Comparison of ENCODE assay signal across 8 cellular contexts in genomic region chr4:156972370-156972980, GRCh38. TPM values are rescaled to one million over a fixed set of nuclear protein-coding genes. Genes with fewer than 3 reads are reported as not detected.
A peak's percentile ranks its signal among the peaks of the same experiment; 100 is the strongest.
DNase-seq lines count a peak whose midpoint lies in the region; ATAC-seq and TF ChIP-seq lines count a peak whose summit lies in the region.

No MANE protein-coding gene starts in this region.

- no peaks in the 10 kb centered on the region for H3K9me3 ChIP-seq in esophagus muscularis mucosa
- no peaks in the 10 kb centered on the region for H3K9me3 ChIP-seq in CD4-positive, alpha-beta T cell (ENCODE audit: control insufficient read depth, low read length)

- H3K27me3 Mint-ChIP-seq in neural crest cell (ENCODE audit: low read depth) = no peaks in the 10 kb centered on the region
- peaks cover 66% of the 10 kb centered on the region for H3K27me3 Mint-ChIP-seq in CD4-positive, alpha-beta T cell
- peaks cover 55% of the 10 kb centered on the region for H3K27me3 Mint-ChIP-seq in activated CD4-positive, alpha-beta T cell treated with anti-CD3 and anti-CD28 coated beads for 36 hours

- H3K4me3 Mint-ChIP-seq in neural crest cell = peak overlapping the region; percentile 84
- no peak overlapping the region for H3K4me3 Mint-ChIP-seq in CD4-positive, alpha-beta T cell
- no peak overlapping the region for H3K4me3 Mint-ChIP-seq in activated CD4-positive, alpha-beta T cell treated with anti-CD3 and anti-CD28 coated beads for 36 hours

- H3K27ac Mint-ChIP-seq in neural crest cell (ENCODE audit: unreplicated experiment) = no peak overlapping the region
- no peak overlapping the region for H3K27ac Mint-ChIP-seq in CD4-positive, alpha-beta T cell
- H3K27ac Mint-ChIP-seq in activated CD4-positive, alpha-beta T cell treated with anti-CD3 and anti-CD28 coated beads for 36 hours = no peak overlapping the region

- H3K27me3 ChIP-seq in esophagus muscularis mucosa = no peaks in the 10 kb centered on the region
- H3K27me3 ChIP-seq in CD4-positive, alpha-beta T cell (ENCODE audit: control insufficient read depth, insufficient read depth, low read length) = peaks cover 40% of the 10 kb centered on the region

- no peaks in the 10 kb centered on the region for H3K36me3 Mint-ChIP-seq in neural crest cell (ENCODE audit: low read depth)
- no peaks in the 10 kb centered on the region for H3K36me3 Mint-ChIP-seq in CD4-positive, alpha-beta T cell (ENCODE audit: low read depth)
- H3K36me3 Mint-ChIP-seq in activated CD4-positive, alpha-beta T cell treated with anti-CD3 and anti-CD28 coated beads for 36 hours (ENCODE audit: low read depth) = no peaks in the 10 kb centered on the region

- intact Hi-C loops in esophagus muscularis mucosa (cut with DNase I) = loop anchor here (5.0 kb wide), 2 partner anchors 75 to 380 kb away; no protein-coding TSS in a partner anchor
- intact Hi-C loops in CD4-positive, alpha-beta T cell (cut with DNase I, micrococcal nuclease) = no loop called here
- intact Hi-C loops in activated CD4-positive, alpha-beta T cell treated with anti-CD3 and anti-CD28 coated beads for 36 hours (cut with DNase I, micrococcal nuclease) = no loop called here

- H3K9me3 Mint-ChIP-seq in neural crest cell = no peaks in the 10 kb centered on the region
- H3K9me3 Mint-ChIP-seq in CD4-positive, alpha-beta T cell = peaks cover 3% of the 10 kb centered on the region
- H3K9me3 Mint-ChIP-seq in activated CD4-positive, alpha-beta T cell treated with anti-CD3 and anti-CD28 coated beads for 36 hours (ENCODE audit: low read depth) = peaks cover 4% of the 10 kb centered on the region

- in situ Hi-C loops in ACHN (cut with HindIII; ENCODE audit: low pct_ligation_motif_present, low pct_unique_long_range_greater_than_20kb, low sequenced_read_pairs) = no loop called here

- TF ChIP-seq CTCF in esophagus muscularis mucosa (IDR thresholded peaks at IDR 0.05) (no peak), neural crest cell (conservative IDR thresholded peaks at IDR 0.05) (no peak)
- TF ChIP-seq CTCF in CD4-positive, alpha-beta T cell (IDR thresholded peaks at IDR 0.05) = no peak

- CTCF ChIA-PET in CD4-positive, alpha-beta T cell (lab: Charles Lee) = no interaction called here
- CTCF ChIA-PET in activated CD4-positive, alpha-beta T cell treated with anti-CD3 and anti-CD28 coated beads for 36 hours (lab: Charles Lee) = no interaction called here

- peaks cover 22 to 44% (median 38%) of the 10 kb centered on the region in 4 donors for H3K4me1 ChIP-seq in esophagus muscularis mucosa

- no peaks in the 10 kb centered on the region for H3K36me3 ChIP-seq in esophagus muscularis mucosa

- POLR2A ChIA-PET in CD4-positive, alpha-beta T cell (lab: Charles Lee) = no interaction called here
- POLR2A ChIA-PET in activated CD4-positive, alpha-beta T cell treated with anti-CD3 and anti-CD28 coated beads for 36 hours (lab: Charles Lee) = no interaction called here

- no peak for ATAC-seq in CD4-positive, alpha-beta T cell (ENCODE audit: poor library complexity)
- ATAC-seq in activated CD4-positive, alpha-beta T cell treated with anti-CD3 and anti-CD28 coated beads for 36 hours = no peak

- peaks cover 82% of the 10 kb centered on the region for H3K4me1 Mint-ChIP-seq in neural crest cell
- H3K4me1 Mint-ChIP-seq in CD4-positive, alpha-beta T cell (ENCODE audit: low read depth) = peaks cover 12% of the 10 kb centered on the region
- peaks cover 6% of the 10 kb centered on the region for H3K4me1 Mint-ChIP-seq in activated CD4-positive, alpha-beta T cell treated with anti-CD3 and anti-CD28 coated beads for 36 hours

- TF ChIP-seq POLR2A in esophagus muscularis mucosa (IDR thresholded peaks at IDR 0.05; ENCODE audit: low read depth) = no peak

- TF ChIP-seq EP300 in esophagus muscularis mucosa (IDR thresholded peaks at IDR 0.05) = no peak

- peak overlapping the region; percentile 94 to 98 (median 96) for H3K27ac ChIP-seq in esophagus muscularis mucosa (replicated peaks in 1 of 4)
- no peak overlapping the region for H3K27ac ChIP-seq in CD4-positive, alpha-beta T cell (ENCODE audit: low read depth, low read length)

- 17% methylated on average over 8 of the region's 8 CpGs for WGBS in esophagus muscularis mucosa

- peak overlapping the region; percentile 85 to 92 (median 88) for H3K4me3 ChIP-seq in esophagus muscularis mucosa

- DNase-seq in ACHN = peak; percentile 48
- no peak for DNase-seq in esophagus muscularis mucosa (ENCODE audit: extremely low spot score)
- DNase-seq in neural crest cell (ENCODE audit: low read depth, low spot score) = no peak
- DNase-seq in CD4-positive, alpha-beta T cell = no peak
- no peak for DNase-seq in hepatic stellate cell (ENCODE audit: low spot score)
- DNase-seq in activated CD4-positive, alpha-beta T cell treated with anti-CD3 and anti-CD28 coated beads for 36 hours = no peak
- DNase-seq in AG20443 (ENCODE audit: low spot score) = no peak

TF ChIP-seq in PFSK-1, 5 proteins besides CTCF, POLR2A, EP300 and RAD21:
- no peak for TF ChIP-seq SIN3A (IDR thresholded peaks at IDR 0.05; ENCODE audit: borderline replicate concordance, insufficient read depth, low read length)
- TF ChIP-seq FOXP2 (optimal IDR thresholded peaks at IDR 0.05; ENCODE audit: borderline replicate concordance, extremely low read depth, extremely low read length, insufficient read depth) = no peak
- 0 out of 2 replicates have a peak, but pooled peaks have one; percentile 38 for TF ChIP-seq TAF1 (IDR thresholded peaks at IDR 0.05; ENCODE audit: borderline replicate concordance, insufficient read depth, low read length)
- TF ChIP-seq, protein P1, sequence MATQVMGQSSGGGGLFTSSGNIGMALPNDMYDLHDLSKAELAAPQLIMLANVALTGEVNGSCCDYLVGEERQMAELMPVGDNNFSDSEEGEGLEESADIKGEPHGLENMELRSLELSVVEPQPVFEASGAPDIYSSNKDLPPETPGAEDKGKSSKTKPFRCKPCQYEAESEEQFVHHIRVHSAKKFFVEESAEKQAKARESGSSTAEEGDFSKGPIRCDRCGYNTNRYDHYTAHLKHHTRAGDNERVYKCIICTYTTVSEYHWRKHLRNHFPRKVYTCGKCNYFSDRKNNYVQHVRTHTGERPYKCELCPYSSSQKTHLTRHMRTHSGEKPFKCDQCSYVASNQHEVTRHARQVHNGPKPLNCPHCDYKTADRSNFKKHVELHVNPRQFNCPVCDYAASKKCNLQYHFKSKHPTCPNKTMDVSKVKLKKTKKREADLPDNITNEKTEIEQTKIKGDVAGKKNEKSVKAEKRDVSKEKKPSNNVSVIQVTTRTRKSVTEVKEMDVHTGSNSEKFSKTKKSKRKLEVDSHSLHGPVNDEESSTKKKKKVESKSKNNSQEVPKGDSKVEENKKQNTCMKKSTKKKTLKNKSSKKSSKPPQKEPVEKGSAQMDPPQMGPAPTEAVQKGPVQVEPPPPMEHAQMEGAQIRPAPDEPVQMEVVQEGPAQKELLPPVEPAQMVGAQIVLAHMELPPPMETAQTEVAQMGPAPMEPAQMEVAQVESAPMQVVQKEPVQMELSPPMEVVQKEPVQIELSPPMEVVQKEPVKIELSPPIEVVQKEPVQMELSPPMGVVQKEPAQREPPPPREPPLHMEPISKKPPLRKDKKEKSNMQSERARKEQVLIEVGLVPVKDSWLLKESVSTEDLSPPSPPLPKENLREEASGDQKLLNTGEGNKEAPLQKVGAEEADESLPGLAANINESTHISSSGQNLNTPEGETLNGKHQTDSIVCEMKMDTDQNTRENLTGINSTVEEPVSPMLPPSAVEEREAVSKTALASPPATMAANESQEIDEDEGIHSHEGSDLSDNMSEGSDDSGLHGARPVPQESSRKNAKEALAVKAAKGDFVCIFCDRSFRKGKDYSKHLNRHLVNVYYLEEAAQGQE (IDR thresholded peaks at IDR 0.05; ENCODE audit: insufficient read depth in 1 of 2, low read depth in 2 of 2, low read length in 2 of 2) = no peak
- no peak for TF ChIP-seq POLR2AphosphoS5 (IDR thresholded peaks at IDR 0.05; ENCODE audit: low read depth, low read length)

RNA-seq across cellular contexts. Expression of gene PDGFC, which starts 0.9 kb away (rescaled TPM):
- polyA plus RNA-seq in PFSK-1 (2012; ENCODE audit: insufficient read length, low read depth) = 34.6 TPM
- 10 to 100 TPM; 25.3 to 38.3 (median 30.0) TPM for total RNA-seq in esophagus muscularis mucosa
- 18.9 and 19.1 TPM in 2 replicates for total RNA-seq in neural crest cell
- not detected for total RNA-seq in CD4-positive, alpha-beta T cell
- not detected for total RNA-seq in activated CD4-positive, alpha-beta T cell treated with anti-CD3 and anti-CD28 coated beads for 36 hours

Comparison
In these comparisons a context has a peak if more than half of its experiments do, and no peak if none do; other contexts are left out.
1. RNA of gene PDGFC, which starts 0.9 kb away (total RNA-seq): 25.3 to 38.3 TPM in esophagus muscularis mucosa and 18.9 to 19.1 TPM in neural crest cell; not detected in CD4-positive, alpha-beta T cell and not detected in activated CD4-positive, alpha-beta T cell treated with anti-CD3 and anti-CD28 coated beads for 36 hours; every median in the first group is over 10 times any median in the second.